Comparison of ENCODE assay signal across 8 cellular contexts in the genomic region with DNA sequence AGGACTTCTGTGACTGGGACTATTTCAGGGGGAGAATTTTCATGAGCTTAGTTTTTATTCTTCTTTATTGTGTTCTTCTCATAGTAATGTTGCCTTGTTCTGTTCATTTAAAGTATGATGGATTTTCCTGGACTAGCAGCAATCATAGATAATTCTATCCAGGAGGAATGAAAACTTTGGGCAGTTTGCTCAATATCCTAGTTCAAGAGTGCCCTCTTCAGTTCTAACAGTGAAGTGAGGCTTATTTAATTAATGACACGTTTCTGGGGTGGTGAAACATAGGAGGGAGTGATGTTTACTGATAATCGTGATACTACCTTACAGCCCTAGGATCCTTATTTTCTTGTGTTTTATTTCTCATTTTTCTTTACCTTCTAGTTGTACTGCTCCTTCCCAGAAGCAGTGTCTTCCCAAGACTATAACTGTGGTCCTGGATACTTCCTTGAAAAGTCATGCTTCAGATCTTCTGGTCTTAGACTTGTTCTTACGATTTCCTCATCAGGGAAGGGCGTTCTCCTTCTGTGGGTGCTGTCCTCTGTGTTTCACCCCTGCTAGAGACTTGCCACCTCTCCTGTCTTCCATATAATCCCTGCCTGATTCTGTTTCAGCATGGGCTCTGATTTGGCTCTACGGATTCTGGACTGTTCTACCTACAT. TPM values are rescaled to one million over a fixed set of nuclear protein-coding genes. Genes with fewer than 3 reads are reported as not detected.
A peak's percentile ranks its signal among the peaks of the same experiment; 100 is the strongest.
DNase-seq lines count a peak whose midpoint lies in the region; ATAC-seq and TF ChIP-seq lines count a peak whose summit lies in the region.

No MANE protein-coding gene starts in this region.

- intact Hi-C loops in upper lobe of right lung (cut with DNase I), result no loop called here

- ATAC-seq in upper lobe of right lung (peak; percentile 82), GM19452 (IDR thresholded peaks at IDR 0.05; ENCODE audit: unreplicated experiment) (no peak), HG02852 (IDR thresholded peaks at IDR 0.05; ENCODE audit: unreplicated experiment) (no peak)

- H3K4me1 ChIP-seq in upper lobe of right lung, result no peaks in the 10 kb centered on the region

- H3K36me3 ChIP-seq in upper lobe of right lung, result no peaks in the 10 kb centered on the region

- no peaks in the 10 kb centered on the region for H3K9me3 ChIP-seq in upper lobe of right lung

- peak; percentile 62 for TF ChIP-seq CTCF in upper lobe of right lung (IDR thresholded peaks at IDR 0.05)

- H3K27me3 ChIP-seq in upper lobe of right lung, result no peaks in the 10 kb centered on the region

- no peak overlapping the region for H3K4me3 ChIP-seq in upper lobe of right lung

- no peak overlapping the region for H3K27ac ChIP-seq in upper lobe of right lung

- DNase-seq in SKM-1 treated with dmso at 0.1 percent for 144 hours (lab: John Stamatoyannopoulos, UW; ENCODE audit: unreplicated experiment), result peak; percentile 2
- DNase-seq in SKM-1 (lab: John Stamatoyannopoulos, UW; ENCODE audit: unreplicated experiment), result no peak
- DNase-seq in MV-4-11 (lab: John Stamatoyannopoulos, UW), result peak; percentile 7
- peak; percentile 20 for DNase-seq in amniotic stem cell (lab: John Stamatoyannopoulos, UW)
- DNase-seq in iPS-NIHi11 (ENCODE audit: low spot score), result peak; percentile 29
- no peak for DNase-seq in upper lobe of right lung

RNA-seq across cellular contexts. Expression of a gene that starts 57.4 kb away (rescaled TPM):
- total RNA-seq in upper lobe of right lung, result not detected

Comparison
In these comparisons a context has a peak if more than half of its experiments do, and no peak if none do; other contexts are left out.
1. DNase-seq: peak in SKM-1 treated with dmso at 0.1 percent for 144 hours (single experiment), MV-4-11 (single experiment), amniotic stem cell (single experiment) and iPS-NIHi11 (single experiment); none in SKM-1 (single experiment) and upper lobe of right lung (single experiment).